ENCODE assay signal across 26 cellular contexts in genomic region chr13:108352599-108352998, GRCh38.
DNase-seq lines count a peak whose midpoint lies in the region; ATAC-seq, FAIRE-seq and TF ChIP-seq lines count a peak whose summit lies in the region.
"Had no signal": no experiment of that assay in that cellular context is flagged by ENCODE, and none has a peak within 500 bp of the region (broad histone marks: within the 10 kb centered on the region; RNA-seq: fewer than 3 reads in every experiment).

No MANE protein-coding gene starts in this region.

- no peak overlapping the region for H3K4me3 Mint-ChIP-seq in HFFc6
- H3K4me3 Mint-ChIP-seq: activated CD4-positive, alpha-beta memory T cell treated with anti-CD3 and anti-CD28 coated beads for 36 hours; activated naive CD8-positive, alpha-beta T cell treated with anti-CD3 and anti-CD28 coated beads, Interleukin-2, amount 10 ng/mL, durations not matched to agents 7 days and 5 days; brain; CD4-positive, CD25-positive, alpha-beta regulatory T cell; effector memory CD8-positive, alpha-beta T cell had no signal

- peak; percentile 66 for FAIRE-seq in islet of Langerhans (lab: Jason Lieb, UNC)
- FAIRE-seq: colon, urothelium cell line had no signal

- peaks cover 3% of the 10 kb centered on the region; the same call in 1 of the 2 replicates for H3K27me3 Mint-ChIP-seq in HFFc6 (ENCODE audit: insufficient read depth)
- H3K27me3 Mint-ChIP-seq: activated CD4-positive, alpha-beta memory T cell treated with anti-CD3 and anti-CD28 coated beads for 36 hours had no signal

- TF ChIP-seq CTCF in cardiac fibroblast (IDR thresholded peaks at IDR 0.05; ENCODE audit: low read depth, low read length): no peak
- no peak for TF ChIP-seq CTCF in HFFc6 (IDR thresholded peaks at IDR 0.05)

- no peaks in the 10 kb centered on the region; the same call in 1 of the 2 replicates for H3K36me3 Mint-ChIP-seq in HFFc6 (ENCODE audit: low read depth)
- H3K36me3 Mint-ChIP-seq: activated CD4-positive, alpha-beta memory T cell treated with anti-CD3 and anti-CD28 coated beads for 36 hours; activated naive CD8-positive, alpha-beta T cell treated with anti-CD3 and anti-CD28 coated beads, Interleukin-2, amount 10 ng/mL, durations not matched to agents 7 days and 5 days; brain; CD4-positive, CD25-positive, alpha-beta regulatory T cell had no signal

- H3K4me3 ChIP-seq in cardiac fibroblast (replicated peaks in 1 of 2; ENCODE audit: low read depth in 2 of 2, low read length in 2 of 2): no peak overlapping the region

- H3K9me3 Mint-ChIP-seq in HFFc6: no peaks in the 10 kb centered on the region
- H3K9me3 Mint-ChIP-seq: activated CD4-positive, alpha-beta memory T cell treated with anti-CD3 and anti-CD28 coated beads for 36 hours; activated naive CD8-positive, alpha-beta T cell treated with anti-CD3 and anti-CD28 coated beads, Interleukin-2, amount 10 ng/mL, durations not matched to agents 7 days and 5 days had no signal

- H3K4me1 Mint-ChIP-seq in HFFc6 (ENCODE audit: low read depth): no peaks in the 10 kb centered on the region
- H3K4me1 Mint-ChIP-seq: activated naive CD8-positive, alpha-beta T cell treated with anti-CD3 and anti-CD28 coated beads, Interleukin-2, amount 10 ng/mL, durations not matched to agents 7 days and 5 days; brain had no signal

- DNase-seq in GF-D8 (lab: John Stamatoyannopoulos, UW) (peak; percentile 90), NOMO-1 treated with DMSO at 0.1 percent for 48 hours (lab: John Stamatoyannopoulos, UW; ENCODE audit: unreplicated experiment) (peak; percentile 78), cardiac fibroblast (ENCODE audit: low read depth in 2 of 2) (peak; percentile 17 to 18), HUDEP-2 (lab: John Stamatoyannopoulos, UW; ENCODE audit: unreplicated experiment in 76 of 76) (no peak), HFFc6 (no peak), DMS53 (lab: John Stamatoyannopoulos, UW) (no peak)
- DNase-seq: activated CD4-positive, alpha-beta memory T cell treated with anti-CD3 and anti-CD28 coated beads for 36 hours; activated CD4-positive, CD25-positive, alpha-beta regulatory T cell; activated effector memory CD4-positive, alpha-beta T cell treated with Interleukin-2 at 50 U/mL for 16 hours; activated naive CD8-positive, alpha-beta T cell treated with anti-CD3 and anti-CD28 coated beads, Interleukin-2, amount 10 ng/mL, durations not matched to agents 7 days and 5 days; CD4-positive, CD25-positive, alpha-beta regulatory T cell; DMS 273 treated with DMSO at 0.1 percent for 48 hours; effector memory CD8-positive, alpha-beta T cell; H7; head of caudate nucleus; KG1; NCI-H1092; NCI-H2029; substantia nigra; T1000 had no signal

- no peak for ATAC-seq in GM18520 (IDR thresholded peaks at IDR 0.05; ENCODE audit: unreplicated experiment)
- ATAC-seq: effector memory CD8-positive, alpha-beta T cell; SK-N-SH treated with all-trans-retinoic acid at 6 μM for 48 hours had no signal

- no peak overlapping the region for H3K27ac Mint-ChIP-seq in HFFc6
- H3K27ac Mint-ChIP-seq: activated CD4-positive, alpha-beta memory T cell treated with anti-CD3 and anti-CD28 coated beads for 36 hours; activated naive CD8-positive, alpha-beta T cell treated with anti-CD3 and anti-CD28 coated beads, Interleukin-2, amount 10 ng/mL, durations not matched to agents 7 days and 5 days; brain; CD4-positive, CD25-positive, alpha-beta regulatory T cell; effector memory CD8-positive, alpha-beta T cell had no signal

Comparison
In these comparisons a context has a peak if more than half of its experiments do, and no peak if none do; other contexts are left out.
1. DNase-seq: peak in GF-D8 (single experiment), NOMO-1 treated with DMSO at 0.1 percent for 48 hours (single experiment) and cardiac fibroblast (2 of 2); none in HUDEP-2 (0 of 76), HFFc6 (single experiment) and DMS53 (single experiment).